In genomic region chr3:30628931-30629590, GRCh38 we compare ENCODE assay signal across 8 cellular contexts. TPM values are rescaled to one million over a fixed set of nuclear protein-coding genes. Genes with fewer than 3 reads are reported as not detected.
DNase-seq lines count a peak whose midpoint lies in the region; ATAC-seq, FAIRE-seq and TF ChIP-seq lines count a peak whose summit lies in the region.

No MANE protein-coding gene starts in this region.

- FAIRE-seq in H54 (lab: Jason Lieb, UNC): no peak

- no peak for TF ChIP-seq POLR2A in H54 (IDR thresholded peaks at IDR 0.05; ENCODE audit: low read depth, low read length)

- DNase-seq in Daoy (ENCODE audit: low read depth) (peak; percentile 11), NOMO-1 treated with DMSO at 0.1 percent for 48 hours (lab: John Stamatoyannopoulos, UW; ENCODE audit: unreplicated experiment) (peak; percentile 73), mucosa of gallbladder (ENCODE audit: low spot score) (peak; percentile 39), H54 (ENCODE audit: insufficient read length, low spot score) (no peak)
- DNase-seq in central memory CD4-positive, alpha-beta T cell: peak; percentile 33

- no peak for ATAC-seq in GM19397 (IDR thresholded peaks at IDR 0.05; ENCODE audit: unreplicated experiment)
- no peak for ATAC-seq in HG03108 (IDR thresholded peaks at IDR 0.05; ENCODE audit: unreplicated experiment)
- no peak for ATAC-seq in GM21390 (IDR thresholded peaks at IDR 0.05; ENCODE audit: unreplicated experiment)

RNA-seq across cellular contexts. Expression of gene TGFBR2, which starts 22.7 kb away (rescaled TPM):
- total RNA-seq in Daoy (2014; rRNA removed; shearing (Covaris generic)): 5.7 and 6.8 TPM in 2 replicates
- total RNA-seq in mucosa of gallbladder: 144 TPM

Comparison
In these comparisons a context has a peak if more than half of its experiments do, and no peak if none do; other contexts are left out.
1. RNA of gene TGFBR2, which starts 22.7 kb away (total RNA-seq): 144 TPM in mucosa of gallbladder (single experiment); 5.7 to 6.8 TPM in Daoy; every median in the first group is over 10 times any median in the second.